ENCODE assay signal across 8 cellular contexts in genomic region chr9:33165263-33166151, GRCh38. TPM values are rescaled to one million over a fixed set of nuclear protein-coding genes. Genes with fewer than 3 reads are reported as not detected.
DNase-seq lines count a peak whose midpoint lies in the region; ATAC-seq and TF ChIP-seq lines count a peak whose summit lies in the region.

No MANE protein-coding gene starts in this region.

- H3K27ac ChIP-seq in Panc1 (ENCODE audit: low read length) (peak overlapping the region; percentile 94), right lobe of liver (peak overlapping the region; percentile 98 to 99 (median 99)), thymus (ENCODE audit: low read depth) (peak overlapping the region; percentile 85)

- H3K4me1 ChIP-seq in Panc1 (ENCODE audit: control insufficient read depth, insufficient read depth, low read length), result peaks cover 48% of the 10 kb centered on the region
- peaks cover 0 to 50% (median 17%) of the 10 kb centered on the region in 4 donors for H3K4me1 ChIP-seq in right lobe of liver
- H3K4me1 ChIP-seq in thymus (ENCODE audit: control insufficient read depth, insufficient read depth, low read length), result peaks cover 52% of the 10 kb centered on the region

- H3K4me1 Mint-ChIP-seq in HFFc6 (ENCODE audit: low read depth), result peaks cover 67% of the 10 kb centered on the region

- intact Hi-C loops in Panc1 (cut with micrococcal nuclease; ENCODE audit: unreplicated experiment) (no loop called here), right lobe of liver (cut with DNase I) (loop anchor here in 1 of 2 donors (10.0 kb wide), 1 partner anchor 81 kb away; no protein-coding TSS in a partner anchor)

- POLR2A ChIA-PET in Panc1 (lab: Charles Lee), result no interaction called here

- H3K4me3 Mint-ChIP-seq in HFFc6, result peak overlapping the region; percentile 96

- H3K9me3 ChIP-seq in Panc1 (ENCODE audit: control insufficient read depth, insufficient read depth, low read depth, low read length) (no peaks in the 10 kb centered on the region), right lobe of liver (no peaks in the 10 kb centered on the region), thymus (ENCODE audit: control insufficient read depth) (no peaks in the 10 kb centered on the region)

- no peak for DNase-seq in activated CD4-positive, CD25-positive, alpha-beta regulatory T cell (lab: John Stamatoyannopoulos, UW)
- peak; percentile 78 for DNase-seq in HFFc6
- no peak for DNase-seq in Panc1 (ENCODE audit: low read depth, low spot score)
- peak; percentile 91 to 98 for DNase-seq in cardiac fibroblast (ENCODE audit: low read depth in 2 of 2)
- DNase-seq in right lobe of liver, result peak; percentile 72 to 92 (median 82)
- DNase-seq in DMS79 (lab: John Stamatoyannopoulos, UW), result no peak

- peaks cover 5% of the 10 kb centered on the region for H3K36me3 Mint-ChIP-seq in HFFc6 (ENCODE audit: low read depth)

- H3K27ac Mint-ChIP-seq in HFFc6, result peak overlapping the region; percentile 90

- H3K9me3 Mint-ChIP-seq in HFFc6, result no peaks in the 10 kb centered on the region

- peak; percentile 12 for ATAC-seq in activated CD4-positive, CD25-positive, alpha-beta regulatory T cell treated with anti-CD3 and anti-CD28 coated beads, Interleukin-2, amount 50 U/mL, for 24 hours
- ATAC-seq in Panc1, result 0 out of 2 replicates have a peak, but pooled peaks have one; percentile 5
- peak; percentile 46 to 64 (median 55) for ATAC-seq in right lobe of liver

- peak; percentile 90 for TF ChIP-seq POLR2A in right lobe of liver (IDR thresholded peaks at IDR 0.05)

- peaks cover 2% of the 10 kb centered on the region for H3K27me3 Mint-ChIP-seq in HFFc6 (ENCODE audit: insufficient read depth)

- TSS peak; percentile 54 for BruUV-seq in Panc1 (replicated peaks; lab: Mats Ljungman, UMichigan)

- 0% methylated on average over 10 of the region's 10 CpGs for WGBS in right lobe of liver (ENCODE audit: insufficient coverage, low coverage, low lambda C conversion rate, missing lambda C conversion rate)
- WGBS in thymus, result 55% methylated on average over 10 of the region's 10 CpGs

- H3K4me3 ChIP-seq in Panc1 (ENCODE audit: low read depth in 2 of 2, low read length in 2 of 2), result peak overlapping the region; percentile 81 to 93
- peak overlapping the region; percentile 97 for H3K4me3 ChIP-seq in cardiac fibroblast (replicated peaks in 1 of 2; ENCODE audit: low read depth in 2 of 2, low read length in 2 of 2)
- peak overlapping the region; percentile 82 to 95 (median 88) for H3K4me3 ChIP-seq in right lobe of liver
- H3K4me3 ChIP-seq in thymus (ENCODE audit: low read length), result peak overlapping the region; percentile 75

- TF ChIP-seq CTCF in HFFc6 (IDR thresholded peaks at IDR 0.05) (no peak), Panc1 (IDR thresholded peaks at IDR 0.05) (no peak), cardiac fibroblast (IDR thresholded peaks at IDR 0.05; ENCODE audit: low read depth, low read length) (no peak), right lobe of liver (IDR thresholded peaks at IDR 0.05) (peak in 1 of 4 donors; percentile 7)

- in situ Hi-C loops in Panc1 (cut with HindIII; ENCODE audit: low pct_unique_long_range_greater_than_20kb, low sequenced_read_pairs), result no loop called here

- CTCF ChIA-PET in Panc1 (lab: Charles Lee), result no interaction called here

- no peaks in the 10 kb centered on the region for H3K36me3 ChIP-seq in Panc1 (ENCODE audit: control insufficient read depth, insufficient read depth, low read length)
- no peaks in the 10 kb centered on the region for H3K36me3 ChIP-seq in right lobe of liver
- H3K36me3 ChIP-seq in thymus (ENCODE audit: control insufficient read depth, insufficient read depth), result no peaks in the 10 kb centered on the region

- H3K27me3 ChIP-seq in Panc1 (ENCODE audit: control insufficient read depth, insufficient read depth, low read length), result no peaks in the 10 kb centered on the region
- no peaks in the 10 kb centered on the region for H3K27me3 ChIP-seq in right lobe of liver
- H3K27me3 ChIP-seq in thymus (ENCODE audit: control insufficient read depth, insufficient read depth), result no peaks in the 10 kb centered on the region

RNA-seq across cellular contexts. Expression of gene B4GALT1, which starts 1.6 kb away (rescaled TPM):
- 100 to 1,000 TPM in 4 of 6 experiments, 10 to 100 TPM in 2; 87.2 to 116 (median 106) TPM for total RNA-seq in HFFc6 (2021; fragmentation: NEBNext Ultra II Directional; extraction: Animal tissue kit (Norgen Biotek cat#: 25700))
- 57.4 TPM for total RNA-seq in Panc1 (2021; ENCODE audit: unreplicated experiment)
- 34.5 TPM for polyA plus RNA-seq in Panc1 (2012; ENCODE audit: insufficient read length)
- 100 to 1,000 TPM in 1 of 6 experiments, 10 to 100 TPM in 5; 48.5 to 145 (median 79.5) TPM for total RNA-seq in right lobe of liver
- 37.1 TPM for polyA plus RNA-seq in thymus

Comparison
In these comparisons a context has a peak if more than half of its experiments do, and no peak if none do; other contexts are left out.
1. ATAC-seq: peak in every context shown above with its lines; median percentile 55 in right lobe of liver; 12 in activated CD4-positive, CD25-positive, alpha-beta regulatory T cell treated with anti-CD3 and anti-CD28 coated beads, Interleukin-2, amount 50 U/mL, for 24 hours; 5 in Panc1.
2. DNase-seq: peak in HFFc6 (single experiment), cardiac fibroblast (2 of 2) and right lobe of liver (3 of 3); none in activated CD4-positive, CD25-positive, alpha-beta regulatory T cell (0 of 4), Panc1 (single experiment) and DMS79 (single experiment).
3. Peak in every context shown above with its lines, with median percentiles within 50 percentile points of each other: H3K27ac ChIP-seq and H3K4me3 ChIP-seq.